29 cellular contexts compared by ENCODE assay signal in the genomic region with DNA sequence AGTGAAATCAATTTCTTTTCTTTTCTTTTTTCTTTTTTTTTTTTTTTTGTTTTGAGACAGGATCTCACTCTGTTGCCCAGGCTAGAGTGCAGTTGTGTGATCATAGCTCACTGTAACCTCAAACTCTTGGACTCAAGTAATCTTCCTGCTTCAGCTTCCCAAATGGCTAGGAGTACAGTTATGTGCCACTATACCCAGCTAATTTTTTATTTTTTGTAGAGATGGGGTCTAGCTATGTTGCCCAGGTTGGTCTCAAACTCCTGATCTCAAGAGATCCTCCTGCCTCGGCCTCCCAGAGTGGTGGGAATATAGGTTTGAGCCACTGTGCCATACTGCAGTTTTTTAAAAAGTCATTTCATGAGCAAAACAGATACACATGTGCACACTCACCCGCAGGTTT.
"Had no signal": no experiment of that assay in that cellular context is flagged by ENCODE, and none has a peak within 500 bp of the region (broad histone marks: within the 10 kb centered on the region; RNA-seq: fewer than 3 reads in every experiment).

No MANE protein-coding gene starts in this region.

- H3K79me2 ChIP-seq: parathyroid adenoma had no signal

- H3K4me3 ChIP-seq: neural progenitor cell, ovary, psoas muscle, right lobe of liver, sigmoid colon, suprapubic skin, testis, tibial nerve, upper lobe of right lung, uterus had no signal

- H3K4me2 ChIP-seq: neural progenitor cell had no signal

- H3K27ac Mint-ChIP-seq: naive thymus-derived CD4-positive, alpha-beta T cell; natural killer cell; nephron progenitor cell; neural progenitor cell; progenitor cell of endocrine pancreas; stimulated activated effector memory CD8-positive, alpha-beta T cell treated with anti-CD3 and anti-CD28 coated beads, Interleukin-12 subunit alpha, Interleukin-12 subunit beta, amount 100 ng/mL, for 72 hours; stimulated activated naive CD8-positive, alpha-beta T cell treated with anti-CD3 and anti-CD28 coated beads, Interleukin-15, amount 100 ng/mL, for 72 hours had no signal

- H3K9me3 ChIP-seq: ovary, psoas muscle, right lobe of liver, sigmoid colon, suprapubic skin, testis, tibial nerve, upper lobe of right lung, uterus had no signal

- H3K27me3 Mint-ChIP-seq: naive thymus-derived CD4-positive, alpha-beta T cell; progenitor cell of endocrine pancreas; stimulated activated naive CD8-positive, alpha-beta T cell treated with anti-CD3 and anti-CD28 coated beads, Interleukin-15, amount 100 ng/mL, for 72 hours had no signal

- ATAC-seq: naive thymus-derived CD4-positive, alpha-beta T cell; natural killer cell; psoas muscle; right cardiac atrium; right lobe of liver; stimulated activated effector memory CD8-positive, alpha-beta T cell treated with anti-CD3 and anti-CD28 coated beads, Interleukin-12 subunit alpha, Interleukin-12 subunit beta, amount 100 ng/mL, for 72 hours; stimulated activated naive CD8-positive, alpha-beta T cell treated with anti-CD3 and anti-CD28 coated beads, Interleukin-15, amount 100 ng/mL, for 72 hours; stimulated activated naive CD8-positive, alpha-beta T cell treated with anti-CD3 and anti-CD28 coated beads, Interleukin-15, Interleukin-2, amounts not matched to agents 100 U/mL and 50 U/mL, for 24 hours; upper lobe of right lung had no signal

- H3K9me3 Mint-ChIP-seq: naive thymus-derived CD4-positive, alpha-beta T cell; natural killer cell; nephron progenitor cell; neural progenitor cell; stimulated activated effector memory CD8-positive, alpha-beta T cell treated with anti-CD3 and anti-CD28 coated beads, Interleukin-12 subunit alpha, Interleukin-12 subunit beta, amount 100 ng/mL, for 72 hours; stimulated activated naive CD8-positive, alpha-beta T cell treated with anti-CD3 and anti-CD28 coated beads, Interleukin-15, amount 100 ng/mL, for 72 hours had no signal

- H2AFZ ChIP-seq: neural progenitor cell, parathyroid adenoma had no signal

- H3K27ac ChIP-seq: neural progenitor cell, ovary, parathyroid adenoma, psoas muscle, right lobe of liver, sigmoid colon, suprapubic skin, testis, upper lobe of right lung, uterus had no signal

- H3K36me3 ChIP-seq: neural progenitor cell, ovary, right lobe of liver, sigmoid colon, suprapubic skin, tibial nerve, upper lobe of right lung, uterus had no signal

- H3K4me1 Mint-ChIP-seq: natural killer cell had no signal

- FAIRE-seq: small intestine had no signal

- H3K36me3 Mint-ChIP-seq: natural killer cell; neural progenitor cell; stimulated activated effector memory CD8-positive, alpha-beta T cell treated with anti-CD3 and anti-CD28 coated beads, Interleukin-12 subunit alpha, Interleukin-12 subunit beta, amount 100 ng/mL, for 72 hours had no signal

- H3K9ac ChIP-seq: neural progenitor cell, parathyroid adenoma had no signal

- DNase-seq: naive thymus-derived CD4-positive, alpha-beta T cell; natural killer cell; nephron progenitor cell; occipital lobe; ovary; posterior cingulate gyrus; psoas muscle; right cardiac atrium; right lobe of liver; sigmoid colon; small intestine; stimulated activated CD4-positive, alpha-beta T cell treated with anti-CD3 and anti-CD28 coated beads, Interleukin-15, amount 100 ng/mL, for 24 hours; stimulated activated CD4-positive, alpha-beta T cell treated with anti-CD3 and anti-CD28 coated beads, Interleukin-2, amount 100 ng/mL, for 24 hours; stimulated activated CD4-positive, alpha-beta T cell treated with anti-CD3 and anti-CD28 coated beads, Interleukin-2, amount 100 ng/mL, for 48 hours; stimulated activated CD4-positive, alpha-beta T cell treated with anti-CD3 and anti-CD28 coated beads, Interleukin-4, amount 100 ng/mL, for 24 hours; stimulated activated naive CD4-positive, alpha-beta T cell; stimulated activated naive CD8-positive, alpha-beta T cell treated with anti-CD3 and anti-CD28 coated beads, Interleukin-15, amount 100 ng/mL, for 72 hours; stimulated activated naive CD8-positive, alpha-beta T cell treated with anti-CD3 and anti-CD28 coated beads, Interleukin-15, Interleukin-2, amounts not matched to agents 100 U/mL and 50 U/mL, for 24 hours; substantia nigra; testis; trophoblast cell; upper lobe of right lung; uterus had no signal

- H3K4me1 ChIP-seq: psoas muscle, sigmoid colon, testis, upper lobe of right lung, uterus had no signal

- H3K4me3 Mint-ChIP-seq: naive thymus-derived CD4-positive, alpha-beta T cell; natural killer cell; nephron progenitor cell; neural progenitor cell; stimulated activated effector memory CD8-positive, alpha-beta T cell treated with anti-CD3 and anti-CD28 coated beads, Interleukin-12 subunit alpha, Interleukin-12 subunit beta, amount 100 ng/mL, for 72 hours; stimulated activated naive CD8-positive, alpha-beta T cell treated with anti-CD3 and anti-CD28 coated beads, Interleukin-15, amount 100 ng/mL, for 72 hours had no signal

- H3K27me3 ChIP-seq: neural progenitor cell, ovary, right lobe of liver, sigmoid colon, suprapubic skin, testis, tibial nerve, upper lobe of right lung, uterus had no signal
